Comparison of ENCODE assay signal across 23 cellular contexts in the genomic region with DNA sequence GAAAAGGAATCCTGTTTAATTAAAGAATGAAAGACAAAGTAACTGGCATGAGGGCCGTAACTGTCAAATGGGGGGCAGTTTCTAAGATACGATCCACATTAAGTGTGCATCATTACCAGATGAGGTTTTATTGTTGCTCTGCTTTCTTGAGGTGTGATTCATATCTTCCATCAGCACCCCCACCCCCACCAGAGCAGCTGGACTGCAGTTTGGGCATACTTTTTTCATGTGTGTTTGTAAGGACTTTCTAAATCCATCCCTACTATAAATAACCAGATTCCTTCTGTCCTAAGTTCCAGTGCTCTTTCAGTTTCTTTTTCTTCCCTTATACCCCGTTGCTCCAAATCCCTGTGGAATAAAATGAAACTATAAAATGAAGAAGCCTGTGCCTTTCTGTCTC.
DNase-seq lines count a peak whose midpoint lies in the region; ATAC-seq and TF ChIP-seq lines count a peak whose summit lies in the region.
"Had no signal": no experiment of that assay in that cellular context is flagged by ENCODE, and none has a peak within 500 bp of the region (broad histone marks: within the 10 kb centered on the region; RNA-seq: fewer than 3 reads in every experiment).

No MANE protein-coding gene starts in this region.

- no peaks in the 10 kb centered on the region for H3K9me3 ChIP-seq in esophagus muscularis mucosa
- no peaks in the 10 kb centered on the region for H3K9me3 ChIP-seq in BE2C
- H3K9me3 ChIP-seq: prostate gland had no signal

- no peaks in the 10 kb centered on the region for H3K36me3 ChIP-seq in esophagus muscularis mucosa
- no peaks in the 10 kb centered on the region for H3K36me3 ChIP-seq in BE2C
- H3K36me3 ChIP-seq: BLaER1 treated with 17β-estradiol and CSF1 and Interleukin-3, amounts not matched to agents 10 nM and 100 nM; prostate gland had no signal

- intact Hi-C loops in esophagus muscularis mucosa (cut with DNase I): no loop called here

- TF ChIP-seq POLR2A in esophagus muscularis mucosa (IDR thresholded peaks at IDR 0.05; ENCODE audit: low read depth): no peak

- DNase-seq in AG10803 (ENCODE audit: low read depth) (peak; percentile 67), LHCN-M2 (ENCODE audit: low read depth) (peak; percentile 60), esophagus muscularis mucosa (ENCODE audit: extremely low spot score) (peak; percentile 70), skeletal muscle cell (ENCODE audit: low read depth) (peak; percentile 48), NCI-H345 (lab: John Stamatoyannopoulos, UW) (no peak), BE2C (no peak), NCI-H128 (lab: John Stamatoyannopoulos, UW; ENCODE audit: unreplicated experiment) (no peak)
- DNase-seq: activated B cell treated with CpG ODN at 0.5 μM for 24 hours; activated CD8-positive, alpha-beta memory T cell treated with anti-CD3 and anti-CD28 coated beads, Interleukin-2, amount 10 ng/mL, durations not matched to agents 7 days and 5 days; activated effector memory CD4-positive, alpha-beta T cell treated with Interleukin-2 at 50 U/mL for 16 hours; anterior cingulate cortex; dorsolateral prefrontal cortex; GOT3; naive B cell; NCI-H2081 treated with DMSO at 0.1 percent for 48 hours; stimulated activated CD4-positive, alpha-beta T cell treated with anti-CD3 and anti-CD28 coated beads, Interleukin-12 subunit alpha, Interleukin-12 subunit beta, amount 100 ng/mL, for 4 hours; stimulated activated naive CD4-positive, alpha-beta T cell treated with Interleukin-2 at 50 U/mL for 16 hours; T-cell had no signal

- no peak for ATAC-seq in GM18511 (IDR thresholded peaks at IDR 0.05; ENCODE audit: unreplicated experiment)
- ATAC-seq: activated CD8-positive, alpha-beta memory T cell treated with anti-CD3 and anti-CD28 coated beads, Interleukin-2, amount 10 ng/mL, durations not matched to agents 7 days and 5 days; HepG2; T-cell had no signal

- no peak for TF ChIP-seq EP300 in esophagus muscularis mucosa (IDR thresholded peaks at IDR 0.05)

- TF ChIP-seq CTCF in AG10803 (conservative IDR thresholded peaks at IDR 0.05; ENCODE audit: low read length) (no peak), esophagus muscularis mucosa (IDR thresholded peaks at IDR 0.05) (no peak), BE2C (IDR thresholded peaks at IDR 0.05; ENCODE audit: low read depth, low read length) (no peak)

- H3K27ac ChIP-seq in esophagus muscularis mucosa (replicated peaks in 1 of 4): no peak overlapping the region
- H3K27ac ChIP-seq: BLaER1 treated with 17β-estradiol and CSF1 and Interleukin-3, amounts not matched to agents 10 nM and 100 nM; dorsolateral prefrontal cortex; prostate gland; RWPE1 had no signal

- no peaks in the 10 kb centered on the region for H3K4me1 ChIP-seq in esophagus muscularis mucosa
- H3K4me1 ChIP-seq in BE2C: no peaks in the 10 kb centered on the region
- H3K4me1 ChIP-seq: BLaER1 treated with 17β-estradiol and CSF1 and Interleukin-3, amounts not matched to agents 10 nM and 100 nM; prostate gland had no signal

- 71% methylated on average over 3 of the region's 3 CpGs for WGBS in esophagus muscularis mucosa

- H3K27me3 ChIP-seq in esophagus muscularis mucosa (no peaks in the 10 kb centered on the region), BE2C (no peaks in the 10 kb centered on the region)
- H3K27me3 ChIP-seq: BLaER1 treated with 17β-estradiol and CSF1 and Interleukin-3, amounts not matched to agents 10 nM and 100 nM had no signal

- peak overlapping the region; percentile 31 for H3K4me3 ChIP-seq in AG10803 (ENCODE audit: low read length)
- H3K4me3 ChIP-seq in esophagus muscularis mucosa: no peak overlapping the region
- H3K4me3 ChIP-seq in skeletal muscle cell (ENCODE audit: low read depth, low read length): no peak overlapping the region
- H3K4me3 ChIP-seq in BE2C (ENCODE audit: low read depth, low read length): no peak overlapping the region
- H3K4me3 ChIP-seq: BLaER1 treated with 17β-estradiol and CSF1 and Interleukin-3, amounts not matched to agents 10 nM and 100 nM; dorsolateral prefrontal cortex; prostate gland had no signal

Comparison
In these comparisons a context has a peak if more than half of its experiments do, and no peak if none do; other contexts are left out.
1. DNase-seq: peak in AG10803 (single experiment), LHCN-M2 (single experiment), esophagus muscularis mucosa (single experiment) and skeletal muscle cell (single experiment); none in NCI-H345 (single experiment), BE2C (single experiment) and NCI-H128 (single experiment).